12 cellular contexts compared by ENCODE assay signal in the genomic region with DNA sequence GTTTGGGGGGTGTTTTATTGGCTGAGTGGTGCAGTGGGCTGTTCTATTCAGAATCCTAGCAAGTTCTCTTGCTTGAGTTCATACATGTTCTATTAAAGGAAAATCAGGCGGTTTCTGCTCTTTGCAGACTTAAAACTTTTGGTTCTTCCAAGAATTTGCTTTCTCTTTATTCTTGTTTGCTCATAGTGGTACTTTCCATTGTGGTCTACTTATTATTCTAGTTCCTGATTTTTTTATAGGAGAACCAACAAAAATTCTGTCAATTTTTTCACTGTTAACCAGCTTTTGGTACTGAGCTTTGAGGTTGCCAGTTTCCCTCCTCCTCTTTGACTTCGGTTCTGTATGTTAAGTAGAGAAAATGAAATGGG. TPM values are rescaled to one million over a fixed set of nuclear protein-coding genes. Genes with fewer than 3 reads are reported as not detected.
A peak's percentile ranks its signal among the peaks of the same experiment; 100 is the strongest.
DNase-seq lines count a peak whose midpoint lies in the region; ATAC-seq, FAIRE-seq and TF ChIP-seq lines count a peak whose summit lies in the region.
"Had no signal": no experiment of that assay in that cellular context is flagged by ENCODE, and none has a peak within 500 bp of the region (broad histone marks: within the 10 kb centered on the region; RNA-seq: fewer than 3 reads in every experiment).

No MANE protein-coding gene starts in this region.

- H3K27ac Mint-ChIP-seq in activated CD8-positive, alpha-beta T cell treated with anti-CD3 and anti-CD28 coated beads for 36 hours, result peak overlapping the region; percentile 60
- H3K27ac Mint-ChIP-seq in CD4-positive, alpha-beta T cell, result no peak overlapping the region

- H3K27me3 Mint-ChIP-seq in activated CD8-positive, alpha-beta T cell treated with anti-CD3 and anti-CD28 coated beads for 36 hours, result peaks cover 46% of the 10 kb centered on the region
- H3K27me3 Mint-ChIP-seq in CD4-positive, alpha-beta T cell, result peaks cover 83% of the 10 kb centered on the region

- ATAC-seq in GM18909 (IDR thresholded peaks at IDR 0.05; ENCODE audit: poor library complexity, unreplicated experiment) (peak; percentile 20), HG02852 (IDR thresholded peaks at IDR 0.05; ENCODE audit: unreplicated experiment) (peak; percentile 31), pancreas (peak in 3 of 4 donors; percentile 12 to 25 (median 13))
- peak; percentile 60 for ATAC-seq in activated CD8-positive, alpha-beta T cell treated with anti-CD3 and anti-CD28 coated beads for 36 hours
- no peak for ATAC-seq in CD4-positive, alpha-beta T cell (ENCODE audit: poor library complexity)

- H3K27ac ChIP-seq in pancreas, result peak overlapping the region in 3 of 4 donors; percentile 17 to 78 (median 71)
- H3K27ac ChIP-seq in CD4-positive, alpha-beta T cell (ENCODE audit: low read depth, low read length), result no peak overlapping the region
- H3K27ac ChIP-seq: esophagus muscularis mucosa, SK-N-MC had no signal

- no peaks in the 10 kb centered on the region for H3K27me3 ChIP-seq in pancreas
- H3K27me3 ChIP-seq in CD4-positive, alpha-beta T cell (ENCODE audit: control insufficient read depth, insufficient read depth, low read length), result peaks cover 33% of the 10 kb centered on the region
- H3K27me3 ChIP-seq: esophagus muscularis mucosa had no signal

- POLR2A ChIA-PET in activated CD8-positive, alpha-beta T cell treated with anti-CD3 and anti-CD28 coated beads for 36 hours (lab: Charles Lee), result no interaction called here
- POLR2A ChIA-PET in CD4-positive, alpha-beta T cell (lab: Charles Lee), result interaction anchor here (0.5 kb wide), 1 partner anchor 52 kb away, joined by 3 read pairs; no protein-coding TSS in a partner anchor

- intact Hi-C loops in activated CD8-positive, alpha-beta T cell treated with anti-CD3 and anti-CD28 coated beads for 36 hours (cut with micrococcal nuclease), result no loop called here
- intact Hi-C loops in pancreas (cut with DNase I), result no loop called here
- intact Hi-C loops in CD4-positive, alpha-beta T cell (cut with DNase I, micrococcal nuclease), result no loop called here

- CTCF ChIA-PET in activated CD8-positive, alpha-beta T cell treated with anti-CD3 and anti-CD28 coated beads for 36 hours (lab: Charles Lee), result no interaction called here
- CTCF ChIA-PET in CD4-positive, alpha-beta T cell (lab: Charles Lee), result no interaction called here

- no peak for DNase-seq in activated CD8-positive, alpha-beta T cell treated with anti-CD3 and anti-CD28 coated beads for 36 hours
- DNase-seq in pancreas (no peak), epidermal melanocyte (ENCODE audit: insufficient read length, low spot score) (no peak), NCI-H1105 treated with DMSO at 0.1 percent for 48 hours (lab: John Stamatoyannopoulos, UW) (no peak)
- DNase-seq in CD4-positive, alpha-beta T cell, result no peak
- DNase-seq in activated CD4-positive, alpha-beta T cell treated with anti-CD3 and anti-CD28 coated beads for 1 hour, result no peak
- DNase-seq: mesendoderm, NCI-H1694 had no signal

- 13 to 17% methylated on average over 2 of the region's 2 CpGs for WGBS in pancreas, 2 donors

- no peak for TF ChIP-seq CTCF in activated CD8-positive, alpha-beta T cell treated with anti-CD3 and anti-CD28 coated beads for 36 hours (IDR thresholded peaks at IDR 0.05)
- no peak for TF ChIP-seq CTCF in pancreas (IDR thresholded peaks at IDR 0.05)
- TF ChIP-seq CTCF in CD4-positive, alpha-beta T cell (IDR thresholded peaks at IDR 0.05), result no peak

- H3K4me3 Mint-ChIP-seq in activated CD8-positive, alpha-beta T cell treated with anti-CD3 and anti-CD28 coated beads for 36 hours, result peak overlapping the region; percentile 24
- H3K4me3 Mint-ChIP-seq in CD4-positive, alpha-beta T cell, result no peak overlapping the region

- H3K9me3 ChIP-seq in pancreas, result no peaks in the 10 kb centered on the region
- H3K9me3 ChIP-seq in CD4-positive, alpha-beta T cell (ENCODE audit: control insufficient read depth, low read length), result no peaks in the 10 kb centered on the region
- H3K9me3 ChIP-seq: esophagus muscularis mucosa had no signal

- H3K4me3 ChIP-seq in pancreas, result peak overlapping the region in 1 of 4 donors; percentile 6
- H3K4me3 ChIP-seq: esophagus muscularis mucosa, SK-N-MC had no signal

- peaks cover 26% of the 10 kb centered on the region for H3K4me1 Mint-ChIP-seq in activated CD8-positive, alpha-beta T cell treated with anti-CD3 and anti-CD28 coated beads for 36 hours (ENCODE audit: low read depth)
- no peaks in the 10 kb centered on the region for H3K4me1 Mint-ChIP-seq in CD4-positive, alpha-beta T cell (ENCODE audit: low read depth)

- no peak for FAIRE-seq in pancreas (lab: Jason Lieb, UNC)

- peaks cover 21 to 71% (median 59%) of the 10 kb centered on the region in 3 donors for H3K4me1 ChIP-seq in pancreas

- H3K36me3 ChIP-seq in pancreas, result no peaks in the 10 kb centered on the region
- H3K36me3 ChIP-seq: esophagus muscularis mucosa had no signal

- H3K9me3 Mint-ChIP-seq in activated CD8-positive, alpha-beta T cell treated with anti-CD3 and anti-CD28 coated beads for 36 hours, result no peaks in the 10 kb centered on the region
- H3K9me3 Mint-ChIP-seq in CD4-positive, alpha-beta T cell, result no peaks in the 10 kb centered on the region

- H3K36me3 Mint-ChIP-seq in activated CD8-positive, alpha-beta T cell treated with anti-CD3 and anti-CD28 coated beads for 36 hours (ENCODE audit: low read depth), result no peaks in the 10 kb centered on the region
- no peaks in the 10 kb centered on the region for H3K36me3 Mint-ChIP-seq in CD4-positive, alpha-beta T cell (ENCODE audit: low read depth)

RNA-seq across cellular contexts. Expression of a gene that starts 6.7 kb away (rescaled TPM):
- total RNA-seq in activated CD8-positive, alpha-beta T cell treated with anti-CD3 and anti-CD28 coated beads for 36 hours, result 10 to 100 TPM; 13.0 to 14.1 TPM
- total RNA-seq in pancreas, result 100 to 1,000 TPM in 1 of 6 donors, 10 to 100 TPM in 5; 66.6 to 122 (median 75.7) TPM
- 10 to 100 TPM; 55.2 to 56.7 TPM for polyA plus RNA-seq in pancreas
- total RNA-seq in CD4-positive, alpha-beta T cell, result 10 to 100 TPM in 1 of 2 experiments, 1 to 10 TPM in 1; 9.1 to 10.2 TPM

Comparison
In these comparisons a context has a peak if more than half of its experiments do, and no peak if none do; other contexts are left out.
1. RNA of a gene that starts 6.7 kb away (total RNA-seq): 66.6 to 122 TPM in pancreas; 13.0 to 14.1 TPM in activated CD8-positive, alpha-beta T cell treated with anti-CD3 and anti-CD28 coated beads for 36 hours and 9.1 to 10.2 TPM in CD4-positive, alpha-beta T cell; every median in the first group is over 4 times any median in the second.